ENCODE assay signal across 8 cellular contexts in genomic region chr1:244970236-244970652, GRCh38.
A peak's percentile ranks its signal among the peaks of the same experiment; 100 is the strongest.
DNase-seq lines count a peak whose midpoint lies in the region; ATAC-seq and TF ChIP-seq lines count a peak whose summit lies in the region.

No MANE protein-coding gene starts in this region.

- H3K79me2 ChIP-seq in OCI-LY3 (ENCODE audit: low read length), result peaks cover 3% of the 10 kb centered on the region; the same call in 1 of the 2 replicates

- H3K9ac ChIP-seq in HUES64 (ENCODE audit: low read depth, low read length) (peak overlapping the region; percentile 98), OCI-LY3 (ENCODE audit: low read length) (peak overlapping the region; percentile 86)

- H3K36me3 ChIP-seq in HUES64 (ENCODE audit: insufficient read depth, low read length) (no peaks in the 10 kb centered on the region), OCI-LY3 (replicated peaks; ENCODE audit: low read depth, low read length) (no peaks in the 10 kb centered on the region), heart right ventricle (peaks cover 0 to 4% (median 0%) of the 10 kb centered on the region in 9 donors), psoas muscle (ENCODE audit: insufficient read depth in 1 of 2, low read depth in 1 of 2) (no peaks in the 10 kb centered on the region)

- H3K4me2 ChIP-seq in OCI-LY3 (ENCODE audit: low read length), result peak overlapping the region; percentile 78

- no peaks in the 10 kb centered on the region for H4K20me1 ChIP-seq in OCI-LY3 (ENCODE audit: insufficient read depth, low read length)

- peak overlapping the region; percentile 100 for H3K27ac ChIP-seq in HUES64 (ENCODE audit: low read depth, low read length)
- peak overlapping the region; percentile 91 for H3K27ac ChIP-seq in OCI-LY3 (ENCODE audit: low read length)
- H3K27ac ChIP-seq in heart right ventricle, result peak overlapping the region; percentile 97 to 100 (median 100)
- peak overlapping the region; percentile 98 for H3K27ac ChIP-seq in psoas muscle

- intact Hi-C loops in activated T-helper 2 cell treated with anti-CD3 and anti-CD28 coated beads, Interferon-gamma antibody, Interleukin-2, Interleukin-4, amounts not matched to agents 10 μg/mL and 5 μg/mL and 100 μg/mL, durations not matched to agents 14 hours and 24 hours and 36 hours (cut with micrococcal nuclease), result loop anchor here (1.0 to 2.0 kb wide), 7 partner anchors 51 to 1597 kb away; partner anchors contain the start of genes CNST, COX20, HNRNPU and TFB2M
- intact Hi-C loops in heart right ventricle (cut with DNase I), result loop anchor here in 9 of 10 donors (1.0 to 10.0 kb wide), 12 partner anchors 72 to 518 kb away; partner anchors contain the start of genes HNRNPU (in 5 of the 9), COX20 (in 3 of the 9), ADSS2 (in 2 of the 9) and DESI2 (in 1 of the 9)
- intact Hi-C loops in psoas muscle (cut with DNase I), result loop anchor here (1.0 to 5.0 kb wide), 5 partner anchors 72 to 508 kb away; partner anchors contain the start of genes HNRNPU (in 2 of the 2), CATSPERE (in 1 of the 2) and COX20 (in 1 of the 2)

- no peaks in the 10 kb centered on the region for H3K9me3 Mint-ChIP-seq in activated T-helper 2 cell treated with anti-CD3 and anti-CD28 coated beads, Interferon-gamma antibody, Interleukin-2, Interleukin-4, amounts not matched to agents 10 μg/mL and 5 μg/mL and 100 μg/mL, durations not matched to agents 14 hours and 24 hours and 36 hours

- peak overlapping the region; percentile 98 for H3K27ac Mint-ChIP-seq in activated T-helper 2 cell treated with anti-CD3 and anti-CD28 coated beads, Interferon-gamma antibody, Interleukin-2, Interleukin-4, amounts not matched to agents 10 μg/mL and 5 μg/mL and 100 μg/mL, durations not matched to agents 14 hours and 24 hours and 36 hours

- DNase-seq in DMS79 treated with DMSO at 0.1 percent for 48 hours (lab: John Stamatoyannopoulos, UW) (peak; percentile 82), heart right ventricle (peak; percentile 74 to 85), psoas muscle (peak; percentile 82 to 90), putamen (ENCODE audit: low spot score) (no peak)
- no peak for DNase-seq in activated T-helper 2 cell treated with anti-CD3 and anti-CD28 coated beads, Interferon-gamma antibody, Interleukin-2, Interleukin-4, amounts not matched to agents 10 μg/mL and 5 μg/mL and 100 μg/mL, durations not matched to agents 14 hours and 24 hours and 36 hours (ENCODE audit: low spot score)

- H3K27me3 ChIP-seq in HUES64 (ENCODE audit: insufficient read depth, low read length) (no peaks in the 10 kb centered on the region), OCI-LY3 (ENCODE audit: low read depth, low read length) (no peaks in the 10 kb centered on the region), heart right ventricle (no peaks in the 10 kb centered on the region), psoas muscle (ENCODE audit: insufficient read depth in 3 of 3, low read length in 2 of 3) (no peaks in the 10 kb centered on the region)

- peak overlapping the region; percentile 15; the same call in 1 of the 2 replicates for H2AFZ ChIP-seq in OCI-LY3 (ENCODE audit: low read depth, low read length)

- peak overlapping the region; percentile 91 for H3K4me3 Mint-ChIP-seq in activated T-helper 2 cell treated with anti-CD3 and anti-CD28 coated beads, Interferon-gamma antibody, Interleukin-2, Interleukin-4, amounts not matched to agents 10 μg/mL and 5 μg/mL and 100 μg/mL, durations not matched to agents 14 hours and 24 hours and 36 hours (ENCODE audit: low read depth)

- ATAC-seq in GM21576 (IDR thresholded peaks at IDR 0.05; ENCODE audit: unreplicated experiment), result peak; percentile 58
- ATAC-seq in heart right ventricle, result peak; percentile 50 to 88 (median 58)
- peak; percentile 60 to 75 (median 67) for ATAC-seq in psoas muscle

- WGBS in HUES64, result under 1% methylated on average over 42 of the region's 49 CpGs
- WGBS in heart right ventricle, 2 donors, result 0% methylated on average over 16 to 47 of the region's 49 CpGs
- 1 to 2% (median 1%) methylated on average over 16 to 45 of the region's 49 CpGs for WGBS in psoas muscle, 3 donors

- peaks cover 4% of the 10 kb centered on the region for H3K27me3 Mint-ChIP-seq in activated T-helper 2 cell treated with anti-CD3 and anti-CD28 coated beads, Interferon-gamma antibody, Interleukin-2, Interleukin-4, amounts not matched to agents 10 μg/mL and 5 μg/mL and 100 μg/mL, durations not matched to agents 14 hours and 24 hours and 36 hours (ENCODE audit: low read depth)

- TF ChIP-seq CTCF in OCI-LY3 (IDR thresholded peaks at IDR 0.05; ENCODE audit: low read depth, low read length), result no peak
- no peak for TF ChIP-seq CTCF in heart right ventricle (IDR thresholded peaks at IDR 0.05)
- TF ChIP-seq CTCF in psoas muscle (IDR thresholded peaks at IDR 0.05), result no peak

- H3K4me3 ChIP-seq in HUES64 (ENCODE audit: low read length), result peak overlapping the region; percentile 76
- H3K4me3 ChIP-seq in OCI-LY3 (ENCODE audit: low read length), result peak overlapping the region; percentile 75
- H3K4me3 ChIP-seq in heart right ventricle, result peak overlapping the region; percentile 44 to 80 (median 71)
- H3K4me3 ChIP-seq in psoas muscle, result peak overlapping the region; percentile 73

- peaks cover 27% of the 10 kb centered on the region for H3K4me1 ChIP-seq in HUES64 (ENCODE audit: insufficient read depth, low read length)
- peaks cover 13% of the 10 kb centered on the region for H3K4me1 ChIP-seq in OCI-LY3 (ENCODE audit: low read length)
- H3K4me1 ChIP-seq in heart right ventricle, result peaks cover 0 to 30% (median 21%) of the 10 kb centered on the region in 9 donors
- H3K4me1 ChIP-seq in psoas muscle, result peaks cover 30% of the 10 kb centered on the region

- H3K4me1 Mint-ChIP-seq in activated T-helper 2 cell treated with anti-CD3 and anti-CD28 coated beads, Interferon-gamma antibody, Interleukin-2, Interleukin-4, amounts not matched to agents 10 μg/mL and 5 μg/mL and 100 μg/mL, durations not matched to agents 14 hours and 24 hours and 36 hours (ENCODE audit: low read depth), result peaks cover 13% of the 10 kb centered on the region

- no peaks in the 10 kb centered on the region for H3K9me3 ChIP-seq in HUES64 (ENCODE audit: insufficient read depth, low read depth, low read length)
- H3K9me3 ChIP-seq in OCI-LY3 (ENCODE audit: insufficient read depth, low read length), result no peaks in the 10 kb centered on the region
- H3K9me3 ChIP-seq in heart right ventricle, result no peaks in the 10 kb centered on the region
- no peaks in the 10 kb centered on the region for H3K9me3 ChIP-seq in psoas muscle

- H3K36me3 Mint-ChIP-seq in activated T-helper 2 cell treated with anti-CD3 and anti-CD28 coated beads, Interferon-gamma antibody, Interleukin-2, Interleukin-4, amounts not matched to agents 10 μg/mL and 5 μg/mL and 100 μg/mL, durations not matched to agents 14 hours and 24 hours and 36 hours (ENCODE audit: low read depth), result no peaks in the 10 kb centered on the region

Comparison
In these comparisons a context has a peak if more than half of its experiments do, and no peak if none do; other contexts are left out.
1. DNase-seq: peak in DMS79 treated with DMSO at 0.1 percent for 48 hours (single experiment), heart right ventricle (2 of 2) and psoas muscle (2 of 2); none in activated T-helper 2 cell treated with anti-CD3 and anti-CD28 coated beads, Interferon-gamma antibody, Interleukin-2, Interleukin-4, amounts not matched to agents 10 μg/mL and 5 μg/mL and 100 μg/mL, durations not matched to agents 14 hours and 24 hours and 36 hours (single experiment) and putamen (single experiment).
2. Peak in every context shown above with its lines, with median percentiles within 50 percentile points of each other: ATAC-seq, H3K27ac ChIP-seq and H3K4me3 ChIP-seq.